Comparison of ENCODE assay signal across 29 cellular contexts in genomic region chr13:69567514-69567913, GRCh38.
"Had no signal": no experiment of that assay in that cellular context is flagged by ENCODE, and none has a peak within 500 bp of the region (broad histone marks: within the 10 kb centered on the region; RNA-seq: fewer than 3 reads in every experiment).

No MANE protein-coding gene starts in this region.

- H3K9me3 ChIP-seq: stomach, testis, thoracic aorta, thyroid gland, tibial artery, tibial nerve, transverse colon, upper lobe of left lung, upper lobe of right lung, uterus, vagina had no signal

- H3K4me3 ChIP-seq: stomach, suprapubic skin, testis, thoracic aorta, thyroid gland, tibial artery, tibial nerve, transverse colon, upper lobe of left lung, upper lobe of right lung, uterus, vagina had no signal

- H3K27me3 Mint-ChIP-seq: stimulated activated memory B cell treated with anti-CD40 and anti-IgM and Interleukin-4, amounts not matched to agents 10 μg/mL and 1 μg/mL and 100 μg/mL, for 72 hours; stimulated activated naive B cell treated with anti-CD40 and anti-IgM and Interleukin-4, amounts not matched to agents 10 μg/mL and 1 μg/mL and 100 μg/mL, for 72 hours; stimulated activated naive CD8-positive, alpha-beta T cell treated with anti-CD3 and anti-CD28 coated beads, Interleukin-15, amount 100 ng/mL, for 72 hours; stimulated activated naive CD8-positive, alpha-beta T cell treated with anti-CD3 and anti-CD28 coated beads, Interleukin-15, Interleukin-2, amounts not matched to agents 100 ng/mL and 50 ng/mL, for 24 hours; type B pancreatic cell had no signal

- DNase-seq: stimulated activated CD4-positive, alpha-beta T cell treated with anti-CD3 and anti-CD28 coated beads, Interleukin-2, amount 100 ng/mL, for 48 hours; stimulated activated CD4-positive, alpha-beta T cell treated with anti-CD3 and anti-CD28 coated beads, Interleukin-4, amount 100 ng/mL, for 1 hour; stimulated activated CD4-positive, alpha-beta T cell treated with anti-CD3 and anti-CD28 coated beads, Interleukin-4, amount 100 ng/mL, for 24 hours; stimulated activated CD4-positive, alpha-beta T cell treated with anti-CD3 and anti-CD28 coated beads, Interleukin-4, amount 100 ng/mL, for 4 hours; stimulated activated CD8-positive, alpha-beta memory T cell treated with anti-CD3 and anti-CD28 coated beads, Interleukin-4, amount 100 ng/mL, for 48 hours; stimulated activated naive B cell treated with anti-CD40 and anti-IgM and Interleukin-4, amounts not matched to agents 10 μg/mL and 1 μg/mL and 100 μg/mL, for 72 hours; stimulated activated naive CD4-positive, alpha-beta T cell; stimulated activated naive CD4-positive, alpha-beta T cell treated with Interleukin-2 at 50 U/mL for 16 hours; stimulated activated naive CD8-positive, alpha-beta T cell treated with anti-CD3 and anti-CD28 coated beads, Interleukin-15, amount 100 ng/mL, for 72 hours; stimulated activated naive CD8-positive, alpha-beta T cell treated with anti-CD3 and anti-CD28 coated beads, Interleukin-15, Interleukin-2, amounts not matched to agents 100 U/mL and 50 U/mL, for 24 hours; stomach; substantia nigra; testis; thyroid gland; tibial artery; transverse colon; trophoblast cell; upper lobe of left lung; upper lobe of right lung; uterus had no signal

- H3K4me1 Mint-ChIP-seq: stimulated activated effector memory CD8-positive, alpha-beta T cell treated with anti-CD3 and anti-CD28 coated beads, Interleukin-12 subunit alpha, Interleukin-12 subunit beta, amount 100 ng/mL, for 72 hours; stimulated activated memory B cell treated with anti-CD40 and anti-IgM and Interleukin-4, amounts not matched to agents 10 μg/mL and 1 μg/mL and 100 μg/mL, for 72 hours; stimulated activated naive B cell treated with anti-CD40 and anti-IgM and Interleukin-4, amounts not matched to agents 10 μg/mL and 1 μg/mL and 100 μg/mL, for 72 hours; stimulated activated naive CD8-positive, alpha-beta T cell treated with anti-CD3 and anti-CD28 coated beads, Interleukin-15, amount 100 ng/mL, for 72 hours had no signal

- FAIRE-seq: urothelium cell line had no signal

- H3K36me3 ChIP-seq: stomach, suprapubic skin, thoracic aorta, thyroid gland, tibial artery, tibial nerve, transverse colon, upper lobe of left lung, upper lobe of right lung, uterus, vagina had no signal

- H3K27me3 ChIP-seq: stomach, suprapubic skin, testis, thyroid gland, tibial artery, tibial nerve, transverse colon, upper lobe of left lung, upper lobe of right lung, uterus, vagina had no signal

- H3K4me1 ChIP-seq: stomach, suprapubic skin, testis, thyroid gland, tibial artery, tibial nerve, transverse colon, upper lobe of left lung, upper lobe of right lung, uterus, vagina had no signal

- ATAC-seq: stimulated activated effector memory CD8-positive, alpha-beta T cell treated with anti-CD3 and anti-CD28 coated beads, Interleukin-12 subunit alpha, Interleukin-12 subunit beta, amount 100 ng/mL, for 72 hours; stimulated activated memory B cell treated with anti-CD40 and anti-IgM and Interleukin-4, amounts not matched to agents 10 μg/mL and 1 μg/mL and 100 μg/mL, for 72 hours; stimulated activated naive B cell treated with anti-CD40 and anti-IgM and Interleukin-4, amounts not matched to agents 10 μg/mL and 1 μg/mL and 100 μg/mL, for 72 hours; stimulated activated naive CD8-positive, alpha-beta T cell treated with anti-CD3 and anti-CD28 coated beads, Interleukin-15, amount 100 ng/mL, for 72 hours; stimulated activated naive CD8-positive, alpha-beta T cell treated with anti-CD3 and anti-CD28 coated beads, Interleukin-15, Interleukin-2, amounts not matched to agents 100 U/mL and 50 U/mL, for 24 hours; upper lobe of right lung had no signal

- H3K27ac Mint-ChIP-seq: stimulated activated effector memory CD8-positive, alpha-beta T cell treated with anti-CD3 and anti-CD28 coated beads, Interleukin-12 subunit alpha, Interleukin-12 subunit beta, amount 100 ng/mL, for 72 hours; stimulated activated memory B cell treated with anti-CD40 and anti-IgM and Interleukin-4, amounts not matched to agents 10 μg/mL and 1 μg/mL and 100 μg/mL, for 72 hours; stimulated activated naive B cell treated with anti-CD40 and anti-IgM and Interleukin-4, amounts not matched to agents 10 μg/mL and 1 μg/mL and 100 μg/mL, for 72 hours; stimulated activated naive CD8-positive, alpha-beta T cell treated with anti-CD3 and anti-CD28 coated beads, Interleukin-15, amount 100 ng/mL, for 72 hours; stimulated activated naive CD8-positive, alpha-beta T cell treated with anti-CD3 and anti-CD28 coated beads, Interleukin-15, Interleukin-2, amounts not matched to agents 100 ng/mL and 50 ng/mL, for 24 hours; type B pancreatic cell had no signal

- H3K36me3 Mint-ChIP-seq: stimulated activated effector memory CD8-positive, alpha-beta T cell treated with anti-CD3 and anti-CD28 coated beads, Interleukin-12 subunit alpha, Interleukin-12 subunit beta, amount 100 ng/mL, for 72 hours; stimulated activated memory B cell treated with anti-CD40 and anti-IgM and Interleukin-4, amounts not matched to agents 10 μg/mL and 1 μg/mL and 100 μg/mL, for 72 hours; stimulated activated naive B cell treated with anti-CD40 and anti-IgM and Interleukin-4, amounts not matched to agents 10 μg/mL and 1 μg/mL and 100 μg/mL, for 72 hours; type B pancreatic cell had no signal

- H3K27ac ChIP-seq: stomach, suprapubic skin, testis, thoracic aorta, thyroid gland, tibial artery, tibial nerve, transverse colon, upper lobe of left lung, upper lobe of right lung, uterus, vagina had no signal

- H3K4me3 Mint-ChIP-seq: stimulated activated effector memory CD8-positive, alpha-beta T cell treated with anti-CD3 and anti-CD28 coated beads, Interleukin-12 subunit alpha, Interleukin-12 subunit beta, amount 100 ng/mL, for 72 hours; stimulated activated memory B cell treated with anti-CD40 and anti-IgM and Interleukin-4, amounts not matched to agents 10 μg/mL and 1 μg/mL and 100 μg/mL, for 72 hours; stimulated activated naive B cell treated with anti-CD40 and anti-IgM and Interleukin-4, amounts not matched to agents 10 μg/mL and 1 μg/mL and 100 μg/mL, for 72 hours; stimulated activated naive CD8-positive, alpha-beta T cell treated with anti-CD3 and anti-CD28 coated beads, Interleukin-15, amount 100 ng/mL, for 72 hours; stimulated activated naive CD8-positive, alpha-beta T cell treated with anti-CD3 and anti-CD28 coated beads, Interleukin-15, Interleukin-2, amounts not matched to agents 100 ng/mL and 50 ng/mL, for 24 hours; type B pancreatic cell had no signal
